In the genomic region with DNA sequence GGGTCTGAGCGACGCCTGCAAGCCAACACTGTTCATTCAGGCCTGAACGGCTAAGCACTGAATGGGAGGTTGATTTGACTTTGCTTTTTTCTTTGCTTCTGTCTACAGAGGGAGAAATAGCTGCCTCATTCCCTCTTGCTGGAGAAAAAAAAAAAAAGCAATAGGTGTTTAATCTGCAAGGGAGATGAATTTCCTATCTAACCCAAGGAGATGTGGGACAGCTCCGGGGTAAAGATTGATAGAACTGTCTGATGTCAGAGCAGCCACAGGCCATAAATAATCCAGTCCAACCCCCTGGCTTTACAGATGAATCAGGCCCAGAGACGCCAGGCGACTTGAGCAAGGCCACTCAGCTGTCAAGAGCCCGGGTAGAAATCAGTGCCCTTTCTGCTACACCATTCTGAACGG, we compare ENCODE assay signal across 8 cellular contexts.
DNase-seq lines count a peak whose midpoint lies in the region; ATAC-seq, FAIRE-seq and TF ChIP-seq lines count a peak whose summit lies in the region.

No MANE protein-coding gene starts in this region.

- 0 out of 3 replicates have a peak, but pooled peaks cover 4% of the 10 kb centered on the region for H3K9me3 ChIP-seq in A549
- no peaks in the 10 kb centered on the region for H3K9me3 ChIP-seq in KOPT-K1 (ENCODE audit: insufficient read depth, low read length, poor library complexity, severe bottlenecking)
- H3K9me3 ChIP-seq in mucosa of stomach (ENCODE audit: control insufficient read depth, low read length): no peaks in the 10 kb centered on the region

- in situ Hi-C loops in brain microvascular endothelial cell (cut with HindIII; ENCODE audit: low pct_ligation_motif_present, low sequenced_read_pairs): no loop called here

- TF ChIP-seq CTCF in A549 (IDR thresholded peaks at IDR 0.05) (no peak), brain microvascular endothelial cell (IDR thresholded peaks at IDR 0.05; ENCODE audit: low read depth, low read length, missing control alignments) (no peak)

- peak in 1 of 2 experiments; percentile 4; a peak in 1 of 6 replicates for ATAC-seq in A549
- no peak for ATAC-seq in GM21515 (IDR thresholded peaks at IDR 0.05; ENCODE audit: unreplicated experiment)

- CTCF ChIA-PET in A549 (lab: Yijun Ruan, JAX): interaction anchor here (0.7 to 1.2 kb wide), 2 partner anchors 18 to 48 kb away, joined by 3 read pairs; no protein-coding TSS in a partner anchor

- peak overlapping the region; percentile 45 for H3K4me3 ChIP-seq in A549
- peak overlapping the region; percentile 33 for H3K4me3 ChIP-seq in brain microvascular endothelial cell (ENCODE audit: low read depth, low read length)
- no peak overlapping the region for H3K4me3 ChIP-seq in mucosa of stomach (ENCODE audit: low read length)

- no peak for FAIRE-seq in A549 (lab: Jason Lieb, UNC)

- WGBS in A549 (ENCODE audit: missing lambda C conversion rate): 60% methylated on average over 8 of the region's 8 CpGs

- TF ChIP-seq POLR2A in A549 (IDR thresholded peaks at IDR 0.05; ENCODE audit: low read length): no peak

- no peak for TF ChIP-seq EP300 in A549 (IDR thresholded peaks at IDR 0.05)

- H3K4me2 ChIP-seq in A549: peak overlapping the region; percentile 75

- DNase-seq in A549 (ENCODE audit: low read depth in 1 of 2, low spot score in 1 of 2): no peak
- no peak for DNase-seq in brain microvascular endothelial cell
- no peak for DNase-seq in stimulated activated CD4-positive, alpha-beta T cell treated with anti-CD3 and anti-CD28 coated beads, Interleukin-12 subunit alpha, Interleukin-12 subunit beta, amount 100 ng/mL, for 4 hours
- no peak for DNase-seq in NCI-H1092 treated with DMSO at 0.1 percent for 48 hours (lab: John Stamatoyannopoulos, UW)
- DNase-seq in DMS 273 (lab: John Stamatoyannopoulos, UW; ENCODE audit: unreplicated experiment): no peak

- POLR2A ChIA-PET in A549 (lab: Yijun Ruan, JAX): no interaction called here

- H3K27ac ChIP-seq in A549: peak overlapping the region; percentile 60 to 83
- H3K27ac ChIP-seq in KOPT-K1 (ENCODE audit: low read depth, low read length, poor library complexity, severe bottlenecking): peak overlapping the region; percentile 47
- H3K27ac ChIP-seq in brain microvascular endothelial cell: peak overlapping the region; percentile 28

- peak overlapping the region; percentile 61 for H3K9ac ChIP-seq in mucosa of stomach (ENCODE audit: low read length)

- peaks cover 12% of the 10 kb centered on the region; the same call in 2 of the 3 replicates for H3K4me1 ChIP-seq in A549
- H3K4me1 ChIP-seq in mucosa of stomach (ENCODE audit: control insufficient read depth, insufficient read depth, low read length): peaks cover 7% of the 10 kb centered on the region

- H3K27me3 ChIP-seq in brain microvascular endothelial cell (replicated peaks) (no peaks in the 10 kb centered on the region), mucosa of stomach (ENCODE audit: control insufficient read depth, insufficient read depth, low read length) (no peaks in the 10 kb centered on the region)

- no peaks in the 10 kb centered on the region for H3K36me3 ChIP-seq in KOPT-K1 (ENCODE audit: insufficient read depth, low read length)
- no peaks in the 10 kb centered on the region for H3K36me3 ChIP-seq in brain microvascular endothelial cell (replicated peaks)
- H3K36me3 ChIP-seq in mucosa of stomach (ENCODE audit: control insufficient read depth, insufficient read depth, low read length): no peaks in the 10 kb centered on the region

- TF ChIP-seq RAD21 in A549 (conservative IDR thresholded peaks at IDR 0.05 in 1 of 2, IDR thresholded peaks at IDR 0.05 in 1 of 2): no peak

TF ChIP-seq in A549, 52 proteins besides CTCF, POLR2A, EP300 and RAD21:
- no peak for TF ChIP-seq MAFK (IDR thresholded peaks at IDR 0.05; ENCODE audit: partially characterized antibody)
- no peak for TF ChIP-seq ESRRA (IDR thresholded peaks at IDR 0.05; ENCODE audit: borderline replicate concordance, low read length)
- no peak for TF ChIP-seq ELK1 (IDR thresholded peaks at IDR 0.05; ENCODE audit: low read depth, low read length)
- no peak for TF ChIP-seq RARB (CRISPR knock-in tag; IDR thresholded peaks at IDR 0.05)
